ENCODE assay signal across 1 cellular context in the genomic region with DNA sequence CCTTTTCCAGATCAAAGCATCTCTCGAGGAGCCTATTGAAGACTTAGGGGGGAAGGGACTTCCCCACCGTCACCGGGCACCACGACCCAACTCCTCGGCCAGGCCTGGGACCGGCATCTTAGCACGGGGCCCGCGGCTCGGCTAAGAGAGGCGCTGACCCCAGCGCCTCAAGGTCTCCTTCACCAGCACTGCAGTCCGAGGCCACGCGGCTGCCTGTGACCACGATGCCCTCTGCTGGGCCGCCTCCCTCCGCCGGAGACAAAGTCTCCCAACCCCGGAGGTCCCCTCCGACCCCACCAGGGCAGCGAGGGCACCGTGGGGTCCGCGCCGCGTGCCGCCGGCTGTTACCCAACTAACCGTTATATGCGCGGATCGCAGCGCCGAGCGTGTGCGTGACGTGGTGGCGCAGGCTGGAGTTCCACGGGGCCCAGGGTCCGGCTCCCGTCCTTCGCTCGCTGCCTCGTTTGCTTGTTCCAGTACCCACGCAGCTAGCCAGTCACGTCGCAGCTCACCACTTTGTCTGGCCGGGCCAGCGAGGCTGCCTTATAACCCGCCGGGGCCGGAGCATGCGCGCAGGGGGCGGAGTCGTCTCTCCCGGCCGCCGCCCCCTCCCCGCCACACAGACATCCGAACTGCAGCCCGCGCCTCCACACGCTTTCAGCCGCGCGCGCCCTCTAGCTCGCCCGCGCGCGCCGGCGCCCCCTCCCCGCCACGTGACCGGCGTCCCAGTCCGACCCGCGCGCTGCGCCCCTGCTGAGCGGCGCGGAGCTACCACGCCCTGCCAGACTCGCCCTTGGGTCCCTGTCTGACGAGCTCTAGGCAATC.
TF ChIP-seq lines count a peak whose summit lies in the region.

A gene with protein sequence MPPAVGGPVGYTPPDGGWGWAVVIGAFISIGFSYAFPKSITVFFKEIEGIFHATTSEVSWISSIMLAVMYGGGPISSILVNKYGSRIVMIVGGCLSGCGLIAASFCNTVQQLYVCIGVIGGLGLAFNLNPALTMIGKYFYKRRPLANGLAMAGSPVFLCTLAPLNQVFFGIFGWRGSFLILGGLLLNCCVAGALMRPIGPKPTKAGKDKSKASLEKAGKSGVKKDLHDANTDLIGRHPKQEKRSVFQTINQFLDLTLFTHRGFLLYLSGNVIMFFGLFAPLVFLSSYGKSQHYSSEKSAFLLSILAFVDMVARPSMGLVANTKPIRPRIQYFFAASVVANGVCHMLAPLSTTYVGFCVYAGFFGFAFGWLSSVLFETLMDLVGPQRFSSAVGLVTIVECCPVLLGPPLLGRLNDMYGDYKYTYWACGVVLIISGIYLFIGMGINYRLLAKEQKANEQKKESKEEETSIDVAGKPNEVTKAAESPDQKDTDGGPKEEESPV (minus strand): TSS at position 519 of the 825 bp plus-strand sequence. CDS start 26,888 bp downstream, outside the sequence.

TF ChIP-seq in K562, 482 proteins besides CTCF, POLR2A, EP300 and RAD21 (continued from another document and continues in another):
- TF ChIP-seq, protein P1, sequence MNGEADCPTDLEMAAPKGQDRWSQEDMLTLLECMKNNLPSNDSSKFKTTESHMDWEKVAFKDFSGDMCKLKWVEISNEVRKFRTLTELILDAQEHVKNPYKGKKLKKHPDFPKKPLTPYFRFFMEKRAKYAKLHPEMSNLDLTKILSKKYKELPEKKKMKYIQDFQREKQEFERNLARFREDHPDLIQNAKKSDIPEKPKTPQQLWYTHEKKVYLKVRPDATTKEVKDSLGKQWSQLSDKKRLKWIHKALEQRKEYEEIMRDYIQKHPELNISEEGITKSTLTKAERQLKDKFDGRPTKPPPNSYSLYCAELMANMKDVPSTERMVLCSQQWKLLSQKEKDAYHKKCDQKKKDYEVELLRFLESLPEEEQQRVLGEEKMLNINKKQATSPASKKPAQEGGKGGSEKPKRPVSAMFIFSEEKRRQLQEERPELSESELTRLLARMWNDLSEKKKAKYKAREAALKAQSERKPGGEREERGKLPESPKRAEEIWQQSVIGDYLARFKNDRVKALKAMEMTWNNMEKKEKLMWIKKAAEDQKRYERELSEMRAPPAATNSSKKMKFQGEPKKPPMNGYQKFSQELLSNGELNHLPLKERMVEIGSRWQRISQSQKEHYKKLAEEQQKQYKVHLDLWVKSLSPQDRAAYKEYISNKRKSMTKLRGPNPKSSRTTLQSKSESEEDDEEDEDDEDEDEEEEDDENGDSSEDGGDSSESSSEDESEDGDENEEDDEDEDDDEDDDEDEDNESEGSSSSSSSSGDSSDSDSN (IDR thresholded peaks at IDR 0.05; ENCODE audit: borderline replicate concordance in 1 of 2, low read depth in 2 of 2, low read length in 2 of 2), result peak; percentile 43 to 81; a peak in 3 of 4 replicates
- peak; percentile 57 for TF ChIP-seq HNRNPLL (IDR thresholded peaks at IDR 0.05; ENCODE audit: low read depth, low read length, poor library complexity, severe bottlenecking)
- TF ChIP-seq, protein P2, sequence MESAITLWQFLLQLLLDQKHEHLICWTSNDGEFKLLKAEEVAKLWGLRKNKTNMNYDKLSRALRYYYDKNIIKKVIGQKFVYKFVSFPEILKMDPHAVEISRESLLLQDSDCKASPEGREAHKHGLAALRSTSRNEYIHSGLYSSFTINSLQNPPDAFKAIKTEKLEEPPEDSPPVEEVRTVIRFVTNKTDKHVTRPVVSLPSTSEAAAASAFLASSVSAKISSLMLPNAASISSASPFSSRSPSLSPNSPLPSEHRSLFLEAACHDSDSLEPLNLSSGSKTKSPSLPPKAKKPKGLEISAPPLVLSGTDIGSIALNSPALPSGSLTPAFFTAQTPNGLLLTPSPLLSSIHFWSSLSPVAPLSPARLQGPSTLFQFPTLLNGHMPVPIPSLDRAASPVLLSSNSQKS (CRISPR knock-in tag; IDR thresholded peaks at IDR 0.05), result no peak
- peak in 1 of 2 experiments; percentile 92; a peak in 2 of 4 replicates for TF ChIP-seq HDAC1 (IDR thresholded peaks at IDR 0.05)
- TF ChIP-seq ELF1 (tag; IDR thresholded peaks at IDR 0.05), result no peak
- no peak for TF ChIP-seq FOXJ3 (CRISPR knock-in tag; IDR thresholded peaks at IDR 0.05)
- TF ChIP-seq DIDO1 (tag; IDR thresholded peaks at IDR 0.05; ENCODE audit: low read depth), result no peak
- TF ChIP-seq, protein P3, sequence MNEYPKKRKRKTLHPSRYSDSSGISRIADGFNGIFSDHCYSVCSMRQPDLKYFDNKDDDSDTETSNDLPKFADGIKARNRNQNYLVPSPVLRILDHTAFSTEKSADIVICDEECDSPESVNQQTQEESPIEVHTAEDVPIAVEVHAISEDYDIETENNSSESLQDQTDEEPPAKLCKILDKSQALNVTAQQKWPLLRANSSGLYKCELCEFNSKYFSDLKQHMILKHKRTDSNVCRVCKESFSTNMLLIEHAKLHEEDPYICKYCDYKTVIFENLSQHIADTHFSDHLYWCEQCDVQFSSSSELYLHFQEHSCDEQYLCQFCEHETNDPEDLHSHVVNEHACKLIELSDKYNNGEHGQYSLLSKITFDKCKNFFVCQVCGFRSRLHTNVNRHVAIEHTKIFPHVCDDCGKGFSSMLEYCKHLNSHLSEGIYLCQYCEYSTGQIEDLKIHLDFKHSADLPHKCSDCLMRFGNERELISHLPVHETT (CRISPR knock-in tag; conservative IDR thresholded peaks at IDR 0.05 in 1 of 2, IDR thresholded peaks at IDR 0.05 in 1 of 2), result no peak; a peak in 1 of 4 replicates
- TF ChIP-seq CREB1 (IDR thresholded peaks at IDR 0.05), result peak; percentile 76
- peak; percentile 80; the same call in 1 of the 2 replicates for TF ChIP-seq CREB1 (CRISPR knock-in tag; IDR thresholded peaks at IDR 0.05)
- no peak for TF ChIP-seq ZZZ3 (IDR thresholded peaks at IDR 0.05)
- peak; percentile 84; the same call in 1 of the 2 replicates for TF ChIP-seq GTF2F1 (IDR thresholded peaks at IDR 0.05; ENCODE audit: low read depth, low read length)
- TF ChIP-seq, protein P4, sequence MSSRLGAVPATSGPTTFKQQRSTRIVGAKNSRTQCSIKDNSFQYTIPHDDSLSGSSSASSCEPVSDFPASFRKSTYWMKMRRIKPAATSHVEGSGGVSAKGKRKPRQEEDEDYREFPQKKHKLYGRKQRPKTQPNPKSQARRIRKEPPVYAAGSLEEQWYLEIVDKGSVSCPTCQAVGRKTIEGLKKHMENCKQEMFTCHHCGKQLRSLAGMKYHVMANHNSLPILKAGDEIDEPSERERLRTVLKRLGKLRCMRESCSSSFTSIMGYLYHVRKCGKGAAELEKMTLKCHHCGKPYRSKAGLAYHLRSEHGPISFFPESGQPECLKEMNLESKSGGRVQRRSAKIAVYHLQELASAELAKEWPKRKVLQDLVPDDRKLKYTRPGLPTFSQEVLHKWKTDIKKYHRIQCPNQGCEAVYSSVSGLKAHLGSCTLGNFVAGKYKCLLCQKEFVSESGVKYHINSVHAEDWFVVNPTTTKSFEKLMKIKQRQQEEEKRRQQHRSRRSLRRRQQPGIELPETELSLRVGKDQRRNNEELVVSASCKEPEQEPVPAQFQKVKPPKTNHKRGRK (tag; IDR thresholded peaks at IDR 0.05), result no peak
- TF ChIP-seq, protein P5, sequence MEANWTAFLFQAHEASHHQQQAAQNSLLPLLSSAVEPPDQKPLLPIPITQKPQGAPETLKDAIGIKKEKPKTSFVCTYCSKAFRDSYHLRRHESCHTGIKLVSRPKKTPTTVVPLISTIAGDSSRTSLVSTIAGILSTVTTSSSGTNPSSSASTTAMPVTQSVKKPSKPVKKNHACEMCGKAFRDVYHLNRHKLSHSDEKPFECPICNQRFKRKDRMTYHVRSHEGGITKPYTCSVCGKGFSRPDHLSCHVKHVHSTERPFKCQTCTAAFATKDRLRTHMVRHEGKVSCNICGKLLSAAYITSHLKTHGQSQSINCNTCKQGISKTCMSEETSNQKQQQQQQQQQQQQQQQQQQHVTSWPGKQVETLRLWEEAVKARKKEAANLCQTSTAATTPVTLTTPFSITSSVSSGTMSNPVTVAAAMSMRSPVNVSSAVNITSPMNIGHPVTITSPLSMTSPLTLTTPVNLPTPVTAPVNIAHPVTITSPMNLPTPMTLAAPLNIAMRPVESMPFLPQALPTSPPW (CRISPR knock-in tag; IDR thresholded peaks at IDR 0.05), result peak; percentile 94
- TF ChIP-seq BCL6 (CRISPR knock-in tag; IDR thresholded peaks at IDR 0.05), result no peak
- TF ChIP-seq, protein P6, sequence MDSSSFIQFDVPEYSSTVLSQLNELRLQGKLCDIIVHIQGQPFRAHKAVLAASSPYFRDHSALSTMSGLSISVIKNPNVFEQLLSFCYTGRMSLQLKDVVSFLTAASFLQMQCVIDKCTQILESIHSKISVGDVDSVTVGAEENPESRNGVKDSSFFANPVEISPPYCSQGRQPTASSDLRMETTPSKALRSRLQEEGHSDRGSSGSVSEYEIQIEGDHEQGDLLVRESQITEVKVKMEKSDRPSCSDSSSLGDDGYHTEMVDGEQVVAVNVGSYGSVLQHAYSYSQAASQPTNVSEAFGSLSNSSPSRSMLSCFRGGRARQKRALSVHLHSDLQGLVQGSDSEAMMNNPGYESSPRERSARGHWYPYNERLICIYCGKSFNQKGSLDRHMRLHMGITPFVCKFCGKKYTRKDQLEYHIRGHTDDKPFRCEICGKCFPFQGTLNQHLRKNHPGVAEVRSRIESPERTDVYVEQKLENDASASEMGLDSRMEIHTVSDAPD (CRISPR knock-in tag; IDR thresholded peaks at IDR 0.05), result no peak
- no peak for TF ChIP-seq BDP1 (IDR thresholded peaks at IDR 0.05; ENCODE audit: insufficient read depth, insufficient read length)
- TF ChIP-seq, protein P7, sequence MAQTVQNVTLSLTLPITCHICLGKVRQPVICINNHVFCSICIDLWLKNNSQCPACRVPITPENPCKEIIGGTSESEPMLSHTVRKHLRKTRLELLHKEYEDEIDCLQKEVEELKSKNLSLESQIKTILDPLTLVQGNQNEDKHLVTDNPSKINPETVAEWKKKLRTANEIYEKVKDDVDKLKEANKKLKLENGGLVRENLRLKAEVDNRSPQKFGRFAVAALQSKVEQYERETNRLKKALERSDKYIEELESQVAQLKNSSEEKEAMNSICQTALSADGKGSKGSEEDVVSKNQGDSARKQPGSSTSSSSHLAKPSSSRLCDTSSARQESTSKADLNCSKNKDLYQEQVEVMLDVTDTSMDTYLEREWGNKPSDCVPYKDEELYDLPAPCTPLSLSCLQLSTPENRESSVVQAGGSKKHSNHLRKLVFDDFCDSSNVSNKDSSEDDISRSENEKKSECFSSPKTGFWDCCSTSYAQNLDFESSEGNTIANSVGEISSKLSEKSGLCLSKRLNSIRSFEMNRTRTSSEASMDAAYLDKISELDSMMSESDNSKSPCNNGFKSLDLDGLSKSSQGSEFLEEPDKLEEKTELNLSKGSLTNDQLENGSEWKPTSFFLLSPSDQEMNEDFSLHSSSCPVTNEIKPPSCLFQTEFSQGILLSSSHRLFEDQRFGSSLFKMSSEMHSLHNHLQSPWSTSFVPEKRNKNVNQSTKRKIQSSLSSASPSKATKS (CRISPR knock-in tag; IDR thresholded peaks at IDR 0.05), result no peak
- no peak for TF ChIP-seq EZH2 (IDR thresholded peaks at IDR 0.05; ENCODE audit: borderline replicate concordance, low read depth, low read length)
- peak; percentile 12; the same call in 1 of the 2 replicates for TF ChIP-seq GABPA (tag; conservative IDR thresholded peaks at IDR 0.05; ENCODE audit: low read depth)
- TF ChIP-seq SRSF7 (optimal IDR thresholded peaks at IDR 0.05; ENCODE audit: low read depth, low read length), result no peak
- peak; percentile 57 for TF ChIP-seq FOSL1 (tag; conservative IDR thresholded peaks at IDR 0.05)
- peak; percentile 97 for TF ChIP-seq L3MBTL2 (IDR thresholded peaks at IDR 0.05)
- TF ChIP-seq, protein P8, sequence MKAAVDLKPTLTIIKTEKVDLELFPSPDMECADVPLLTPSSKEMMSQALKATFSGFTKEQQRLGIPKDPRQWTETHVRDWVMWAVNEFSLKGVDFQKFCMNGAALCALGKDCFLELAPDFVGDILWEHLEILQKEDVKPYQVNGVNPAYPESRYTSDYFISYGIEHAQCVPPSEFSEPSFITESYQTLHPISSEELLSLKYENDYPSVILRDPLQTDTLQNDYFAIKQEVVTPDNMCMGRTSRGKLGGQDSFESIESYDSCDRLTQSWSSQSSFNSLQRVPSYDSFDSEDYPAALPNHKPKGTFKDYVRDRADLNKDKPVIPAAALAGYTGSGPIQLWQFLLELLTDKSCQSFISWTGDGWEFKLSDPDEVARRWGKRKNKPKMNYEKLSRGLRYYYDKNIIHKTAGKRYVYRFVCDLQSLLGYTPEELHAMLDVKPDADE (conservative IDR thresholded peaks at IDR 0.05; ENCODE audit: control insufficient read depth, low read depth, low read length), result peak; percentile 25
- peak; percentile 73 to 94 for TF ChIP-seq NONO (IDR thresholded peaks at IDR 0.05; ENCODE audit: low read depth in 2 of 2, low read length in 1 of 2)
- TF ChIP-seq, protein P9, sequence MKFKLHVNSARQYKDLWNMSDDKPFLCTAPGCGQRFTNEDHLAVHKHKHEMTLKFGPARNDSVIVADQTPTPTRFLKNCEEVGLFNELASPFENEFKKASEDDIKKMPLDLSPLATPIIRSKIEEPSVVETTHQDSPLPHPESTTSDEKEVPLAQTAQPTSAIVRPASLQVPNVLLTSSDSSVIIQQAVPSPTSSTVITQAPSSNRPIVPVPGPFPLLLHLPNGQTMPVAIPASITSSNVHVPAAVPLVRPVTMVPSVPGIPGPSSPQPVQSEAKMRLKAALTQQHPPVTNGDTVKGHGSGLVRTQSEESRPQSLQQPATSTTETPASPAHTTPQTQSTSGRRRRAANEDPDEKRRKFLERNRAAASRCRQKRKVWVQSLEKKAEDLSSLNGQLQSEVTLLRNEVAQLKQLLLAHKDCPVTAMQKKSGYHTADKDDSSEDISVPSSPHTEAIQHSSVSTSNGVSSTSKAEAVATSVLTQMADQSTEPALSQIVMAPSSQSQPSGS (CRISPR knock-in tag; IDR thresholded peaks at IDR 0.05), result no peak
- peak; percentile 95 for TF ChIP-seq ZBTB7A (IDR thresholded peaks at IDR 0.05; ENCODE audit: borderline replicate concordance, control insufficient read depth, low read depth, low read length)
- TF ChIP-seq HMG20A (CRISPR knock-in tag; conservative IDR thresholded peaks at IDR 0.05), result no peak
- TF ChIP-seq NFYB (IDR thresholded peaks at IDR 0.05; ENCODE audit: extremely low read depth, insufficient read length), result no peak
- TF ChIP-seq, protein P10, sequence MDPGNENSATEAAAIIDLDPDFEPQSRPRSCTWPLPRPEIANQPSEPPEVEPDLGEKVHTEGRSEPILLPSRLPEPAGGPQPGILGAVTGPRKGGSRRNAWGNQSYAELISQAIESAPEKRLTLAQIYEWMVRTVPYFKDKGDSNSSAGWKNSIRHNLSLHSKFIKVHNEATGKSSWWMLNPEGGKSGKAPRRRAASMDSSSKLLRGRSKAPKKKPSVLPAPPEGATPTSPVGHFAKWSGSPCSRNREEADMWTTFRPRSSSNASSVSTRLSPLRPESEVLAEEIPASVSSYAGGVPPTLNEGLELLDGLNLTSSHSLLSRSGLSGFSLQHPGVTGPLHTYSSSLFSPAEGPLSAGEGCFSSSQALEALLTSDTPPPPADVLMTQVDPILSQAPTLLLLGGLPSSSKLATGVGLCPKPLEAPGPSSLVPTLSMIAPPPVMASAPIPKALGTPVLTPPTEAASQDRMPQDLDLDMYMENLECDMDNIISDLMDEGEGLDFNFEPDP (CRISPR knock-in tag; IDR thresholded peaks at IDR 0.05), result no peak; the same call in 1 of the 2 replicates
- no peak for TF ChIP-seq BACH1 (tag; IDR thresholded peaks at IDR 0.05)
- no peak for TF ChIP-seq ZC3H8 (IDR thresholded peaks at IDR 0.05)
- TF ChIP-seq, protein P11, sequence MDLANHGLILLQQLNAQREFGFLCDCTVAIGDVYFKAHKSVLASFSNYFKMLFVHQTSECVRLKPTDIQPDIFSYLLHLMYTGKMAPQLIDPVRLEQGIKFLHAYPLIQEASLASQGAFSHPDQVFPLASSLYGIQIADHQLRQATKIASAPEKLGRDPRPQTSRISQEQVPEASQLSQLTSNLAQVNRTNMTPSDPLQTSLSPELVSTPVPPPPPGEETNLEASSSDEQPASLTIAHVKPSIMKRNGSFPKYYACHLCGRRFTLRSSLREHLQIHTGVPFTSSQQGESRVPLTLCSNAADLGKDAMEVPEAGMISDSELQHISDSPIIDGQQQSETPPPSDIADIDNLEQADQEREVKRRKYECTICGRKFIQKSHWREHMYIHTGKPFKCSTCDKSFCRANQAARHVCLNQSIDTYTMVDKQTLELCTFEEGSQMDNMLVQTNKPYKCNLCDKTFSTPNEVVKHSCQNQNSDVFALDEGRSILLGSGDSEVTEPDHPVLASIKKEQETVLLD (IDR thresholded peaks at IDR 0.05), result peak; percentile 96
- peak; percentile 19; the same call in 1 of the 2 replicates for TF ChIP-seq ILF3 (IDR thresholded peaks at IDR 0.05; ENCODE audit: borderline replicate concordance)
- TF ChIP-seq NCOA6 (IDR thresholded peaks at IDR 0.05), result no peak; the same call in 1 of the 2 replicates
